ENCODE assay signal across 1 cellular context in genomic region chr2:27356382-27357181, GRCh38.
TF ChIP-seq lines count a peak whose summit lies in the region.

TSS of gene GTF3C2 (minus strand) at chr2:27356764. CDS start at chr2:27343554, 13,210 bp downstream.

TF ChIP-seq in HEK293, 187 proteins besides CTCF, POLR2A, EP300 and RAD21 (continued from another document):
- 0 out of 2 replicates have a peak, but pooled peaks have one; percentile 31 for TF ChIP-seq HIC1 (tag by site-specific recombination; IDR thresholded peaks at IDR 0.05)
- no peak for TF ChIP-seq ZNF488 (tag by site-specific recombination; IDR thresholded peaks at IDR 0.05)
- no peak for TF ChIP-seq INSM2 (tag by site-specific recombination; IDR thresholded peaks at IDR 0.05)
- TF ChIP-seq ZNF654 (tag by site-specific recombination; IDR thresholded peaks at IDR 0.05; ENCODE audit: low read depth): no peak
- TF ChIP-seq ZFP3 (tag by site-specific recombination; IDR thresholded peaks at IDR 0.05; ENCODE audit: low read depth): no peak
- TF ChIP-seq ZBTB44 (tag by site-specific recombination; IDR thresholded peaks at IDR 0.05): peak; percentile 33; the same call in 1 of the 2 replicates
- TF ChIP-seq KLF16 (tag by site-specific recombination; IDR thresholded peaks at IDR 0.05): no peak; the same call in 1 of the 2 replicates
- no peak for TF ChIP-seq ZNF114 (tag by site-specific recombination; IDR thresholded peaks at IDR 0.05)
- peak; percentile 76; the same call in 1 of the 2 replicates for TF ChIP-seq YY1 (tag by site-specific recombination; IDR thresholded peaks at IDR 0.05)
- TF ChIP-seq ZNF792 (tag by site-specific recombination; IDR thresholded peaks at IDR 0.05): no peak
- no peak for TF ChIP-seq ZNF155 (tag by site-specific recombination; IDR thresholded peaks at IDR 0.05)
- no peak for TF ChIP-seq ZNF513 (tag by site-specific recombination; IDR thresholded peaks at IDR 0.05)
- TF ChIP-seq ZNF501 (tag by site-specific recombination; IDR thresholded peaks at IDR 0.05): peak; percentile 64
- TF ChIP-seq SP2 (tag by site-specific recombination; IDR thresholded peaks at IDR 0.05): peak; percentile 72
- TF ChIP-seq ZSCAN30 (tag by site-specific recombination; IDR thresholded peaks at IDR 0.05): no peak
- TF ChIP-seq ZNF146 (tag by site-specific recombination; IDR thresholded peaks at IDR 0.05): no peak; the same call in 1 of the 2 replicates
- 0 out of 2 replicates have a peak, but pooled peaks have one; percentile 43 for TF ChIP-seq ELK4 (IDR thresholded peaks at IDR 0.05; ENCODE audit: borderline replicate concordance, low read depth, low read length)
- peak; percentile 54 for TF ChIP-seq GLIS1 (tag by site-specific recombination; IDR thresholded peaks at IDR 0.05)
- TF ChIP-seq ZNF138 (tag by site-specific recombination; IDR thresholded peaks at IDR 0.05; ENCODE audit: borderline replicate concordance): no peak
- no peak for TF ChIP-seq WT1 (tag by site-specific recombination; IDR thresholded peaks at IDR 0.05)
- no peak for TF ChIP-seq TCF7L2 (IDR thresholded peaks at IDR 0.05; ENCODE audit: borderline replicate concordance, low read depth, low read length)
- TF ChIP-seq ZNF280D (tag by site-specific recombination; IDR thresholded peaks at IDR 0.05): no peak
- no peak for TF ChIP-seq ZNF10 (tag by site-specific recombination; IDR thresholded peaks at IDR 0.05)
- no peak for TF ChIP-seq ZNF560 (tag by site-specific recombination; IDR thresholded peaks at IDR 0.05; ENCODE audit: borderline replicate concordance)
- TF ChIP-seq ZNF391 (tag by site-specific recombination; IDR thresholded peaks at IDR 0.05; ENCODE audit: borderline replicate concordance, low read depth): no peak
- TF ChIP-seq ZBTB17 (tag by site-specific recombination; IDR thresholded peaks at IDR 0.05): peak; percentile 99
- no peak for TF ChIP-seq ZNF280C (tag by site-specific recombination; IDR thresholded peaks at IDR 0.05)
- peak; percentile 92 for TF ChIP-seq ZNF600 (tag by site-specific recombination; IDR thresholded peaks at IDR 0.05)
- TF ChIP-seq ZNF473 (tag by site-specific recombination; IDR thresholded peaks at IDR 0.05): no peak
- no peak for TF ChIP-seq ZNF23 (tag by site-specific recombination; IDR thresholded peaks at IDR 0.05; ENCODE audit: borderline replicate concordance)
- no peak for TF ChIP-seq ZNF747 (tag by site-specific recombination; IDR thresholded peaks at IDR 0.05)
- no peak for TF ChIP-seq BCL11B (tag by site-specific recombination; IDR thresholded peaks at IDR 0.05; ENCODE audit: low read depth)
- TF ChIP-seq ZNF292 (tag by site-specific recombination; IDR thresholded peaks at IDR 0.05; ENCODE audit: borderline replicate concordance, low read depth): no peak
- TF ChIP-seq ZFP41 (tag by site-specific recombination; IDR thresholded peaks at IDR 0.05; ENCODE audit: borderline replicate concordance): no peak
- 0 out of 2 replicates have a peak, but pooled peaks have one; percentile 43 for TF ChIP-seq TRIM28 (IDR thresholded peaks at IDR 0.05; ENCODE audit: borderline replicate concordance, low read length)
- TF ChIP-seq ZNF777 (tag by site-specific recombination; IDR thresholded peaks at IDR 0.05; ENCODE audit: borderline replicate concordance): no peak
- TF ChIP-seq ZBTB48 (tag by site-specific recombination; IDR thresholded peaks at IDR 0.05): no peak
- peak; percentile 78 for TF ChIP-seq ZNF629 (tag by site-specific recombination; IDR thresholded peaks at IDR 0.05)
- TF ChIP-seq ZNF623 (tag by site-specific recombination; IDR thresholded peaks at IDR 0.05): no peak
- TF ChIP-seq ATF2 (tag by site-specific recombination; IDR thresholded peaks at IDR 0.05; ENCODE audit: low read depth): 0 out of 2 replicates have a peak, but pooled peaks have one; percentile 42
- TF ChIP-seq ZNF416 (tag by site-specific recombination; IDR thresholded peaks at IDR 0.05): no peak
- no peak for TF ChIP-seq ZNF530 (tag by site-specific recombination; IDR thresholded peaks at IDR 0.05; ENCODE audit: low read depth)
- no peak for TF ChIP-seq ZNF626 (tag by site-specific recombination; IDR thresholded peaks at IDR 0.05)
